ENCODE assay signal across 13 cellular contexts in the genomic region with DNA sequence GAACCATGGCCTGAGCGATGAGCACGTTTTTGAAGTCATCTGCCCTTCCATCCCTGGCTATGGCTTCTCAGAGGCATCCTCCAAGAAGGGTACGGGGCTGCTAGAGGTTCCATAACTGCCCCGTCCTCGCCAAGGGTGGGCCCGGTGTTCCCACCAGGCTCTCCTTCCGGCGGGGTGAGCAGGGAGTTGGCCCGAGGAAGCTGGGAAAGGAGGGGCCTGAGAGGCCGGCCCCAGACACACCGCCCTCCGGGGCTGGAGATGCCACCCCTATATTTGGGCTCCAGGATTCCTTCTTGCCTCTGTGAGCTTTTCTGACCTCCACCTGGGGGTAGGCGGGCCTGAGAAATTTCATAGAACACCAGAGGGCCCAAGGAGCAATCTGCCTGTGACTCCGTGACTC. TPM values are rescaled to one million over a fixed set of nuclear protein-coding genes. Genes with fewer than 3 reads are reported as not detected.
DNase-seq lines count a peak whose midpoint lies in the region; ATAC-seq and TF ChIP-seq lines count a peak whose summit lies in the region.
"Had no signal": no experiment of that assay in that cellular context is flagged by ENCODE, and none has a peak within 500 bp of the region (broad histone marks: within the 10 kb centered on the region; RNA-seq: fewer than 3 reads in every experiment).

No MANE protein-coding gene starts in this region.

- H3K27ac ChIP-seq in RWPE1, result peak overlapping the region; percentile 22
- no peak overlapping the region for H3K27ac ChIP-seq in naive thymus-derived CD4-positive, alpha-beta T cell (ENCODE audit: low read depth, low read length)
- peak overlapping the region; percentile 7 for H3K27ac ChIP-seq in substantia nigra (ENCODE audit: low read depth, low read length, poor library complexity, severe bottlenecking)
- H3K27ac ChIP-seq: BLaER1, GM23248 had no signal

- ATAC-seq in naive thymus-derived CD4-positive, alpha-beta T cell, result no peak

- no peaks in the 10 kb centered on the region for H3K36me3 Mint-ChIP-seq in activated naive CD4-positive, alpha-beta T cell treated with anti-CD3 and anti-CD28 coated beads, Interleukin-2, amount 50 U/mL, for 24 hours
- H3K36me3 Mint-ChIP-seq in naive thymus-derived CD4-positive, alpha-beta T cell, result no peaks in the 10 kb centered on the region

- peaks cover 29% of the 10 kb centered on the region for H3K4me1 Mint-ChIP-seq in activated naive CD4-positive, alpha-beta T cell treated with anti-CD3 and anti-CD28 coated beads, Interleukin-2, amount 50 U/mL, for 24 hours
- H3K4me1 Mint-ChIP-seq in naive thymus-derived CD4-positive, alpha-beta T cell, result peaks cover 0 to 49% (median 30%) of the 10 kb centered on the region in 7 donors

- H3K9me3 ChIP-seq in naive thymus-derived CD4-positive, alpha-beta T cell (ENCODE audit: control insufficient read depth in 2 of 3, low read length in 3 of 3), result no peaks in the 10 kb centered on the region
- H3K9me3 ChIP-seq: BLaER1 had no signal

- no peaks in the 10 kb centered on the region for H3K9me3 Mint-ChIP-seq in activated naive CD4-positive, alpha-beta T cell treated with anti-CD3 and anti-CD28 coated beads, Interleukin-2, amount 50 U/mL, for 24 hours
- peaks cover 0 to 3% (median 0%) of the 10 kb centered on the region in 11 donors for H3K9me3 Mint-ChIP-seq in naive thymus-derived CD4-positive, alpha-beta T cell

- POLR2A ChIA-PET in RWPE1 (lab: Yijun Ruan, JAX; ENCODE audit: low non-redundant PET), result interaction anchor here (0.9 kb wide), 1 partner anchor 11 kb away, joined by 3 read pairs; no protein-coding TSS in a partner anchor
- POLR2A ChIA-PET in naive thymus-derived CD4-positive, alpha-beta T cell (lab: Charles Lee), result interaction anchor here (1.0 to 8.4 kb wide), 5 partner anchors 13 to 71 kb away, joined by 3 to 60 read pairs (median 4); partner anchors contain the start of genes SRP9 and TMEM63A

- CTCF ChIA-PET in RWPE1 (lab: Yijun Ruan, JAX), result interaction anchor here (0.6 to 1.8 kb wide), 3 partner anchors 51 to 364 kb away, joined by 3 to 12 read pairs (median 4); no protein-coding TSS in a partner anchor
- CTCF ChIA-PET in naive thymus-derived CD4-positive, alpha-beta T cell (lab: Charles Lee), result no interaction called here

- TF ChIP-seq CTCF in RWPE1 (conservative IDR thresholded peaks at IDR 0.05; ENCODE audit: low read depth), result no peak

- peaks cover 0 to 27% of the 10 kb centered on the region in 2 donors for H3K4me1 ChIP-seq in naive thymus-derived CD4-positive, alpha-beta T cell (ENCODE audit: control insufficient read depth in 2 of 2, insufficient read depth in 2 of 2, low read length in 2 of 2)

- H3K27ac Mint-ChIP-seq in activated naive CD4-positive, alpha-beta T cell treated with anti-CD3 and anti-CD28 coated beads, Interleukin-2, amount 50 U/mL, for 24 hours, result peak overlapping the region; percentile 30
- H3K27ac Mint-ChIP-seq in naive thymus-derived CD4-positive, alpha-beta T cell, result peak overlapping the region in 7 of 9 donors; percentile 48 to 80 (median 68)

- no peak for DNase-seq in activated naive CD4-positive, alpha-beta T cell treated with Interleukin-2 at 50 U/mL for 16 hours
- DNase-seq in RWPE1 (ENCODE audit: low spot score) (no peak), substantia nigra (lab: John Stamatoyannopoulos, UW) (no peak), NOMO-1 (lab: John Stamatoyannopoulos, UW; ENCODE audit: unreplicated experiment in 2 of 2) (no peak)
- DNase-seq in naive thymus-derived CD4-positive, alpha-beta T cell, result no peak
- no peak for DNase-seq in stimulated activated CD4-positive, alpha-beta T cell treated with anti-CD3 and anti-CD28 coated beads, Interleukin-1b, Interleukin-23, amount 100 ng/mL, for 48 hours
- DNase-seq: 8988T, AML-193, DMS 273 treated with DMSO at 0.1 percent for 48 hours, GM23248 had no signal

- no peaks in the 10 kb centered on the region for H3K27me3 ChIP-seq in naive thymus-derived CD4-positive, alpha-beta T cell (ENCODE audit: control insufficient read depth in 2 of 2, insufficient read depth in 2 of 2, low read length in 2 of 2)
- H3K27me3 ChIP-seq: BLaER1 had no signal

- H3K27me3 Mint-ChIP-seq in activated naive CD4-positive, alpha-beta T cell treated with anti-CD3 and anti-CD28 coated beads, Interleukin-2, amount 50 U/mL, for 24 hours, result no peaks in the 10 kb centered on the region
- H3K27me3 Mint-ChIP-seq in naive thymus-derived CD4-positive, alpha-beta T cell, result no peaks in the 10 kb centered on the region

- intact Hi-C loops in naive thymus-derived CD4-positive, alpha-beta T cell (cut with micrococcal nuclease), result no loop called here

- H3K4me3 Mint-ChIP-seq in activated naive CD4-positive, alpha-beta T cell treated with anti-CD3 and anti-CD28 coated beads, Interleukin-2, amount 50 U/mL, for 24 hours, result no peak overlapping the region
- H3K4me3 Mint-ChIP-seq in naive thymus-derived CD4-positive, alpha-beta T cell, result no peak overlapping the region

- no peak overlapping the region for H3K4me3 ChIP-seq in naive thymus-derived CD4-positive, alpha-beta T cell (ENCODE audit: low read length)
- H3K4me3 ChIP-seq: BLaER1, GM23248 had no signal

- H3K36me3 ChIP-seq in naive thymus-derived CD4-positive, alpha-beta T cell (ENCODE audit: control insufficient read depth in 2 of 3, insufficient read depth in 3 of 3, low read length in 3 of 3), result no peaks in the 10 kb centered on the region

RNA-seq across cellular contexts. Expression of gene EPHX1, which starts 28.9 kb away (rescaled TPM):
- 1 to 10 TPM; 1.5 to 3.2 (median 2.0) TPM for total RNA-seq in naive thymus-derived CD4-positive, alpha-beta T cell
- under 1 TPM; 0.66 to 0.83 TPM for polyA plus RNA-seq in naive thymus-derived CD4-positive, alpha-beta T cell

RNA-seq across cellular contexts. Expression of gene TMEM63A, which starts 43.4 kb away (rescaled TPM):
- 100 to 1,000 TPM; 189 to 611 (median 383) TPM for total RNA-seq in naive thymus-derived CD4-positive, alpha-beta T cell
- 10 to 100 TPM; 55.0 to 85.3 TPM for polyA plus RNA-seq in naive thymus-derived CD4-positive, alpha-beta T cell

RNA-seq across cellular contexts. Expression of gene LEFTY1, which starts 50.2 kb away (rescaled TPM):
- total RNA-seq in naive thymus-derived CD4-positive, alpha-beta T cell, result under 1 TPM in 2 of 5 experiments, not detected in 3; 0.84 to 0.85 TPM
- not detected for polyA plus RNA-seq in naive thymus-derived CD4-positive, alpha-beta T cell
- total RNA-seq: Daoy, GM23248 had no signal
- polyA plus RNA-seq: GM23248 had no signal
